10 cellular contexts compared by ENCODE assay signal in the genomic region with DNA sequence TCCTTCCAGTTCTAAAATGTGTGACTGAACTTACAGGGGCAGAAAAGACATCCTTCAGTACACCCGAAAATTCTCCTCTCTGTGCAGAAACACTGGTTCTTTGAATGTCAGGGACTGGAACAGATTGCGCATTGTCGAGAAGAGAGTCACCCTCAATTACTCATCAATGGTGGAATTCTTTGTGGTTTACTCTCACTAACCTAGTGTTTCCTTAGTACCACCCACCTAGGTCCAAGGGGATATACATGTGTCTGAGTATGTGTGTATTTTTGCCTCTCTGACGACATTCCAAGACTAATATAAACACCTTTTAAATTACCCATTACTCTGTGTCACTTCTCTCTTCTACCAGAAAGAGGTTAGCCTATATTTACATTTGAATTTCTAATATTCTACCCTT.
DNase-seq lines count a peak whose midpoint lies in the region; ATAC-seq and TF ChIP-seq lines count a peak whose summit lies in the region.
"Had no signal": no experiment of that assay in that cellular context is flagged by ENCODE, and none has a peak within 500 bp of the region (broad histone marks: within the 10 kb centered on the region; RNA-seq: fewer than 3 reads in every experiment).

No MANE protein-coding gene starts in this region.

- TF ChIP-seq POLR2A in spleen (IDR thresholded peaks at IDR 0.05): no peak

- CTCF ChIA-PET in HEK293 (lab: Yijun Ruan, JAX): no interaction called here

- no peak for ATAC-seq in HG02884 (IDR thresholded peaks at IDR 0.05; ENCODE audit: unreplicated experiment)
- no peak for ATAC-seq in GM21576 (IDR thresholded peaks at IDR 0.05; ENCODE audit: unreplicated experiment)
- ATAC-seq: natural killer cell treated with Interleukin-12 subunit alpha and Interleukin-12 subunit beta and Interleukin-15 and Interleukin-18, amount 100 ng/mL, for 72 hours had no signal

- no peaks in the 10 kb centered on the region for H3K36me3 ChIP-seq in HEK293 (ENCODE audit: control insufficient read depth in 2 of 2, insufficient read depth in 1 of 2, low read length in 2 of 2)
- no peaks in the 10 kb centered on the region for H3K36me3 ChIP-seq in spleen

- DNase-seq in SW 1271 (lab: John Stamatoyannopoulos, UW): peak; percentile 91 to 97
- DNase-seq in fibroblast of villous mesenchyme (ENCODE audit: low read depth): peak; percentile 86
- DNase-seq in smooth muscle cell of the brain vasculature (ENCODE audit: low read depth, low spot score): peak; percentile 65
- no peak for DNase-seq in spleen
- DNase-seq: NCI-H446, T-helper 2 cell had no signal

- no peaks in the 10 kb centered on the region for H3K27me3 ChIP-seq in spleen (replicated peaks in 1 of 7)

- 85 to 93% (median 91%) methylated on average over 4 of the region's 4 CpGs for WGBS in spleen, 5 donors

- no peaks in the 10 kb centered on the region for H3K9me3 ChIP-seq in HEK293 (ENCODE audit: control insufficient read depth, insufficient read depth, low read depth, low read length)
- no peaks in the 10 kb centered on the region for H3K9me3 ChIP-seq in spleen

- H3K27ac ChIP-seq in HEK293 (ENCODE audit: extremely low read depth, low read depth, low read length): no peak overlapping the region
- H3K27ac ChIP-seq in spleen: no peak overlapping the region

- no peak overlapping the region for H3K4me3 ChIP-seq in HEK293 (ENCODE audit: low read depth, low read length)
- H3K4me3 ChIP-seq in fibroblast of villous mesenchyme (ENCODE audit: low read depth, low read length): no peak overlapping the region
- no peak overlapping the region for H3K4me3 ChIP-seq in spleen

- peaks cover 8% of the 10 kb centered on the region; the same call in 1 of the 2 replicates for H3K4me1 ChIP-seq in HEK293 (ENCODE audit: control insufficient read depth, insufficient read depth, low read length)
- H3K4me1 ChIP-seq in spleen: no peaks in the 10 kb centered on the region

- TF ChIP-seq CTCF in HEK293 (tag by site-specific recombination; IDR thresholded peaks at IDR 0.05): no peak
- TF ChIP-seq CTCF in fibroblast of villous mesenchyme (IDR thresholded peaks at IDR 0.05; ENCODE audit: insufficient read depth, low read depth, low read length): no peak
- no peak for TF ChIP-seq CTCF in spleen (IDR thresholded peaks at IDR 0.05 in 8 of 11, conservative IDR thresholded peaks at IDR 0.05 in 3 of 11)

- POLR2A ChIA-PET in HEK293 (lab: Yijun Ruan, JAX): no interaction called here

- intact Hi-C loops in spleen (cut with DNase I; ENCODE audit: low total_unique reads): no loop called here

TF ChIP-seq in HEK293, 187 proteins besides CTCF, POLR2A, EP300 and RAD21:
- TF ChIP-seq ZNF776 (tag by site-specific recombination; IDR thresholded peaks at IDR 0.05; ENCODE audit: borderline replicate concordance): no peak
- TF ChIP-seq SP7 (tag by site-specific recombination; IDR thresholded peaks at IDR 0.05): 0 out of 2 replicates have a peak, but pooled peaks have one; percentile 21
- no peak for TF ChIP-seq ZNF19 (tag by site-specific recombination; IDR thresholded peaks at IDR 0.05; ENCODE audit: low read depth)
- TF ChIP-seq ZNF629 (tag by site-specific recombination; IDR thresholded peaks at IDR 0.05): peak; percentile 33; the same call in 1 of the 2 replicates
- TF ChIP-seq ZNF830 (tag by site-specific recombination; IDR thresholded peaks at IDR 0.05; ENCODE audit: low read depth): no peak
